Comparison of ENCODE assay signal across 1 cellular context in the genomic region with DNA sequence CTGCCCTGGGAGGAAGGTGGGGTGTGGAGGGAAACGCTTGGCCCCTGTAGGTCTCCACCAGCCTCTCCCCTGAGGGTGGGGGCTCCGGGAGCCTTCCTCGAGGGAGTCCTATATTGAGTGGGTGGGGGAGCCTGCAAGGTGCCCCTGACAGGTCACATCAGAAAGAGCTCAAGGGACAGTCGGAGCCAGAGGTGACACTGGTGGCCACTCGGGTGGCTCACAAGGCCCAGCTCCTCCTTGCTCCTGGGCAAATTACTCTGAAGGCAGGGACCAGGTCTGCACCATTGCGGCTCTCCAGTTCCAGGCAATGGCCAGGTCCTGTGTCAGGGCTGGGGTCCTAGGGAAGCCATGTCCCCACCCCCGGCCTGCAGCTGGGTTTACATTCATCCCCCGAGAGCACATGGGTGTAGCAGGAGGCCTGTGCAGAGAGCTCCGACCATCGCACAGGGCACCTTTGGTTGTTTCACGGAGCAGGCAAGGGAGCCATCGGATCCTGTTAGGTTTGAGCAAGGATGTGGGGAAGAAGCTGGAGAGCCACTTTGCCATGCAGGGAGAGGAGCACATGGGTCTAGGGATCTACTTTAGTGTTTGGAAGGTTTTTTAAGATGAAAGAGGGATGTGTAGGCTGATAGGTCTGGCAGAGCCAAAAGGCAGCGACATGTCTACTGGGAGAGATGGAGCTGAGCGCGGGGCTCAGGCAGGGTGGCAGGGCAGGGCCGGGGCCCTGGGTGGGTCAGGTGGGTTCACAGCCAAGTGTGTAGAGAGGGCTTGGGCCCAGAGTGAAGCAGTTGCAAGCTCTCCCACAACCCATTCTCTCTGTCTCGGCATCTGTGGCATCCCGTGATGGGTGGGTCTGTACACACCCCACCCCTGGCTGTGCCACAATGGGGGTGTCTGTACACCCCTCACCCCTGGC.
A peak's percentile ranks its signal among the peaks of the same experiment; 100 is the strongest.
TF ChIP-seq lines count a peak whose summit lies in the region.

No MANE protein-coding gene starts in this region.

TF ChIP-seq in K562, 482 proteins besides CTCF, POLR2A, EP300 and RAD21:
- TF ChIP-seq POLR2G (IDR thresholded peaks at IDR 0.05; ENCODE audit: low read depth, low read length), result peak; percentile 8; the same call in 1 of the 2 replicates
- TF ChIP-seq ELF4 (CRISPR knock-in tag; IDR thresholded peaks at IDR 0.05), result no peak
